Comparison of ENCODE assay signal across 8 cellular contexts in genomic region chr19:7368866-7369265, GRCh38. TPM values are rescaled to one million over a fixed set of nuclear protein-coding genes. Genes with fewer than 3 reads are reported as not detected.
DNase-seq lines count a peak whose midpoint lies in the region; ATAC-seq and TF ChIP-seq lines count a peak whose summit lies in the region.
"Not testable (repeated sequence)": the region's sequence is repeated elsewhere in the genome, so short reads cannot be mapped to it uniquely, and the experiment has no call there.

No MANE protein-coding gene starts in this region.

- H3K4me3 Mint-ChIP-seq in CD8-positive, alpha-beta T cell; activated naive CD4-positive, alpha-beta T cell treated with anti-CD3 and anti-CD28 coated beads, Interleukin-2, amount 50 U/mL, for 24 hours: not testable (repeated sequence)

- not testable (repeated sequence) for TF ChIP-seq POLR2A in ovary (IDR thresholded peaks at IDR 0.05); tibial nerve (IDR thresholded peaks at IDR 0.05)

- H3K4me1 Mint-ChIP-seq in CD8-positive, alpha-beta T cell (ENCODE audit: low read depth) = peaks cover 20% of the 10 kb centered on the region
- H3K4me1 Mint-ChIP-seq in activated naive CD4-positive, alpha-beta T cell treated with anti-CD3 and anti-CD28 coated beads, Interleukin-2, amount 50 U/mL, for 24 hours = peaks cover 22% of the 10 kb centered on the region

- H3K27me3 ChIP-seq in CD8-positive, alpha-beta T cell (ENCODE audit: insufficient read depth, low read length); left lung; ovary; tibial nerve: not testable (repeated sequence)

- not testable (repeated sequence) for H3K4me1 ChIP-seq in CD8-positive, alpha-beta T cell (ENCODE audit: insufficient read depth, low read length); left lung; ovary (ENCODE audit: insufficient read depth); tibial nerve

- not testable (repeated sequence) for H3K9me3 Mint-ChIP-seq in CD8-positive, alpha-beta T cell; activated naive CD4-positive, alpha-beta T cell treated with anti-CD3 and anti-CD28 coated beads, Interleukin-2, amount 50 U/mL, for 24 hours

- POLR2A ChIA-PET in CD8-positive, alpha-beta T cell (lab: Charles Lee) = interaction anchor here (1.3 kb wide), 1 partner anchor 14 kb away, joined by 5 read pairs; no protein-coding TSS in a partner anchor

- not testable (repeated sequence) for H3K27ac ChIP-seq in CD8-positive, alpha-beta T cell (ENCODE audit: low read depth, low read length); left lung
- H3K27ac ChIP-seq in ovary = peak overlapping the region; percentile 38 to 62
- H3K27ac ChIP-seq in tibial nerve = peak overlapping the region in 3 of 4 donors; percentile 17 to 71 (median 58)

- H3K27me3 Mint-ChIP-seq in CD8-positive, alpha-beta T cell (ENCODE audit: low read depth); activated naive CD4-positive, alpha-beta T cell treated with anti-CD3 and anti-CD28 coated beads, Interleukin-2, amount 50 U/mL, for 24 hours: not testable (repeated sequence)

- TF ChIP-seq EP300 in ovary (IDR thresholded peaks at IDR 0.05); tibial nerve (IDR thresholded peaks at IDR 0.05): not testable (repeated sequence)

- H3K4me3 ChIP-seq in CD8-positive, alpha-beta T cell (ENCODE audit: low read depth, low read length); left lung; ovary; tibial nerve: not testable (repeated sequence)

- intact Hi-C loops in CD8-positive, alpha-beta T cell (cut with DNase I, micrococcal nuclease); left lung (cut with DNase I): not testable (repeated sequence)
- intact Hi-C loops in ovary (cut with DNase I) = loop anchor here in 1 of 4 donors (5.0 kb wide), 1 partner anchor 1963 kb away; no protein-coding TSS in a partner anchor

- WGBS in ovary, 3 donors = 22 to 28% (median 24%) methylated on average over 13 of the region's 13 CpGs
- WGBS in tibial nerve, 2 donors = 37 to 44% methylated on average over 13 of the region's 13 CpGs

- peak overlapping the region; percentile 73 for H3K27ac Mint-ChIP-seq in CD8-positive, alpha-beta T cell
- peak overlapping the region; percentile 52 for H3K27ac Mint-ChIP-seq in activated naive CD4-positive, alpha-beta T cell treated with anti-CD3 and anti-CD28 coated beads, Interleukin-2, amount 50 U/mL, for 24 hours

- not testable (repeated sequence) for DNase-seq in CD8-positive, alpha-beta T cell; left lung
- DNase-seq in LHCN-M2 (ENCODE audit: low read depth) = peak; percentile 68
- peak; percentile 49 for DNase-seq in SIG-M5 treated with dmso at 0.1 percent for 504 hours (lab: John Stamatoyannopoulos, UW; ENCODE audit: unreplicated experiment)
- peak; percentile 44 to 83 (median 55) for DNase-seq in ovary
- DNase-seq in tibial nerve (ENCODE audit: low spot score in 2 of 2) = peak; percentile 18 to 20

- not testable (repeated sequence) for ATAC-seq in CD8-positive, alpha-beta T cell
- ATAC-seq in esophagus mucosa (peak; percentile 12), left lung (peak; percentile 33)

- CTCF ChIA-PET in CD8-positive, alpha-beta T cell (lab: Charles Lee) = interaction anchor here (0.9 kb wide), 1 partner anchor 8 kb away, joined by 5 read pairs; no protein-coding TSS in a partner anchor

- not testable (repeated sequence) for H3K9me3 ChIP-seq in CD8-positive, alpha-beta T cell (ENCODE audit: low read length); left lung; ovary; tibial nerve

- H3K36me3 ChIP-seq in CD8-positive, alpha-beta T cell (ENCODE audit: insufficient read depth, low read length) = peaks cover 61% of the 10 kb centered on the region
- peaks cover 0 to 29% of the 10 kb centered on the region in 2 donors for H3K36me3 ChIP-seq in left lung
- not testable (repeated sequence) for H3K36me3 ChIP-seq in ovary, tibial nerve

- H3K36me3 Mint-ChIP-seq in CD8-positive, alpha-beta T cell = peaks cover 84% of the 10 kb centered on the region
- peaks cover 15% of the 10 kb centered on the region for H3K36me3 Mint-ChIP-seq in activated naive CD4-positive, alpha-beta T cell treated with anti-CD3 and anti-CD28 coated beads, Interleukin-2, amount 50 U/mL, for 24 hours

- TF ChIP-seq CTCF in CD8-positive, alpha-beta T cell (IDR thresholded peaks at IDR 0.05); left lung (IDR thresholded peaks at IDR 0.05); ovary (IDR thresholded peaks at IDR 0.05); tibial nerve (IDR thresholded peaks at IDR 0.05): not testable (repeated sequence)

RNA-seq across cellular contexts. Expression of gene ARHGEF18, which starts 20.1 kb away (rescaled TPM):
- 10 to 100 TPM; 78.8 to 81.0 TPM for total RNA-seq in CD8-positive, alpha-beta T cell
- total RNA-seq in LHCN-M2 (2014; rRNA removed) (51.4 and 54.0 TPM in 2 replicates), esophagus mucosa (18.4 TPM), left lung (10 to 100 TPM; 42.8 to 61.2 TPM), ovary (10 to 100 TPM; 16.0 to 31.6 (median 25.1) TPM), tibial nerve (10 to 100 TPM; 19.9 to 58.5 (median 31.9) TPM)
- 45.4 TPM for polyA plus RNA-seq in LHCN-M2 (2012)
- polyA plus RNA-seq in ovary = 10 to 100 TPM in 1 of 2 donors, 1 to 10 TPM in 1; 2.5 to 15.3 TPM
